ENCODE assay signal across 7 cellular contexts in the genomic region with DNA sequence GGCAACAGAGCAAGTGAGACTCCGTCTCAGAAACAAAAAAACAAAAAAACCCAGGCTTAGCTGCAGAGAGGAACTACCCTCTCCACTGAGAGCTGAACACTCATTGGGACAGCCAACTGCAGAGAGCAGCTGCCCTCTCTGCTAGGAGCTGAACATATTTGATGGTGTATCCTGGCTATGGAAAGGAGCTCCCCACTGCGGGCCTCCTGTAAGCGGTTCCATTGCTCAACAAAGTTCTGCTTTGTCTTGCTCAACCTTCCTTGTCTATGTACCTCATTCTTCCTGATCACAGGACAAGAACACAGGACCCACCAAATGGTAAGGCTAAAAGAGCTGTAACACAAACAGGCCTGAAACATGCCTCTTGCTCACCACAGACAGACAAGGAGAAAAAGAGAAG.
"Had no signal": no experiment of that assay in that cellular context is flagged by ENCODE, and none has a peak within 500 bp of the region (broad histone marks: within the 10 kb centered on the region; RNA-seq: fewer than 3 reads in every experiment).

No MANE protein-coding gene starts in this region.

- DNase-seq: H9, HCEC 1CT, IMR-90 had no signal

- FAIRE-seq: H1, H54, K562 had no signal

- H3K27ac Mint-ChIP-seq: GM23338, H9 had no signal

- H3K4me2 ChIP-seq: GM23338 had no signal

- H2AFZ ChIP-seq: GM23338 had no signal

- H3K4me3 Mint-ChIP-seq: GM23338, H9 had no signal

- H3K4me1 Mint-ChIP-seq: GM23338, H9 had no signal

- H3K4me3 ChIP-seq: GM23338, K562 had no signal

- ATAC-seq: GM23338, K562 had no signal
